In the genomic region with DNA sequence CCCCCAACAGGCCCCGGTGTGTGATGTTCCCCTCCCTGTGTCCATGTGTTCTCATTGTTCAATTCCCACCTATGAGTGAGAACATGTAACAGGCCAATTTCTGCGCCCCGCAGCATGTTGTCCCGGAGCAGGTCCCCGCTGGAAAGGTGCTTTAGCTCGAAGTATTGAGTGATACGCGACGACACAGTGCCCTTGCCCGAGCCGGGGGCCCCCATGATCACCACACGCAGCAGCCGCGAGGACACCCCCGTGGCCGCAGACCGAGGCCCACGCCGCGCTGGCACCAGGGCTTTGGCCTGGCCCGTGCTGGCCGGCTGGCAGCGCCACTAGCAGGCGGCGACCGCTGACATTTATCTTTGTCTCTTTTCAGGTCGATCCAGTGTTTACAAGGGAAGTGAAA, we compare ENCODE assay signal across 15 cellular contexts.
DNase-seq lines count a peak whose midpoint lies in the region; ATAC-seq lines count a peak whose summit lies in the region.
"Had no signal": no experiment of that assay in that cellular context is flagged by ENCODE, and none has a peak within 500 bp of the region (broad histone marks: within the 10 kb centered on the region; RNA-seq: fewer than 3 reads in every experiment).

No MANE protein-coding gene starts in this region.

- CTCF ChIA-PET in activated CD4-positive, alpha-beta memory T cell treated with anti-CD3 and anti-CD28 coated beads for 36 hours (lab: Charles Lee), result no interaction called here

- DNase-seq in left lobe of liver (ENCODE audit: low spot score) (no peak), posterior vena cava (ENCODE audit: low spot score) (peak; percentile 58), activated gamma-delta T cell treated with Interleukin-2 at 50 U/mL for 16 hours (no peak), GF-D8 (lab: John Stamatoyannopoulos, UW) (no peak)
- DNase-seq in stimulated activated naive B cell treated with anti-CD40 and anti-IgM and Interleukin-4, amounts not matched to agents 10 μg/mL and 1 μg/mL and 100 μg/mL, for 72 hours, result no peak
- no peak for DNase-seq in activated CD4-positive, alpha-beta memory T cell treated with anti-CD3 and anti-CD28 coated beads for 36 hours
- DNase-seq: 8988T; ACHN; Caco-2; Calu3; CD4-positive, alpha-beta T cell; CD8-positive, alpha-beta T cell; DMS79 treated with DMSO at 0.1 percent for 48 hours had no signal

- H3K27ac Mint-ChIP-seq in stimulated activated naive B cell treated with anti-CD40 and anti-IgM and Interleukin-4, amounts not matched to agents 10 μg/mL and 1 μg/mL and 100 μg/mL, for 72 hours, result peak overlapping the region; percentile 33
- no peak overlapping the region for H3K27ac Mint-ChIP-seq in activated CD4-positive, alpha-beta memory T cell treated with anti-CD3 and anti-CD28 coated beads for 36 hours
- H3K27ac Mint-ChIP-seq: B cell; CD4-positive, alpha-beta T cell; CD8-positive, alpha-beta T cell had no signal

- intact Hi-C loops in posterior vena cava (cut with DNase I), result loop anchor here in 1 of 2 donors (5.0 kb wide), 1 partner anchor 1717 kb away; no protein-coding TSS in a partner anchor
- intact Hi-C loops in activated CD4-positive, alpha-beta memory T cell treated with anti-CD3 and anti-CD28 coated beads for 36 hours (cut with micrococcal nuclease), result no loop called here

- no peaks in the 10 kb centered on the region for H3K9me3 Mint-ChIP-seq in stimulated activated naive B cell treated with anti-CD40 and anti-IgM and Interleukin-4, amounts not matched to agents 10 μg/mL and 1 μg/mL and 100 μg/mL, for 72 hours
- H3K9me3 Mint-ChIP-seq in activated CD4-positive, alpha-beta memory T cell treated with anti-CD3 and anti-CD28 coated beads for 36 hours, result no peaks in the 10 kb centered on the region
- H3K9me3 Mint-ChIP-seq: CD4-positive, alpha-beta T cell; CD8-positive, alpha-beta T cell had no signal

- H3K36me3 Mint-ChIP-seq in stimulated activated naive B cell treated with anti-CD40 and anti-IgM and Interleukin-4, amounts not matched to agents 10 μg/mL and 1 μg/mL and 100 μg/mL, for 72 hours, result no peaks in the 10 kb centered on the region
- H3K36me3 Mint-ChIP-seq in activated CD4-positive, alpha-beta memory T cell treated with anti-CD3 and anti-CD28 coated beads for 36 hours, result no peaks in the 10 kb centered on the region
- H3K36me3 Mint-ChIP-seq: CD8-positive, alpha-beta T cell had no signal

- ATAC-seq in left lobe of liver, result peak; percentile 24
- no peak for ATAC-seq in stimulated activated naive B cell treated with anti-CD40 and anti-IgM and Interleukin-4, amounts not matched to agents 10 μg/mL and 1 μg/mL and 100 μg/mL, for 72 hours (replicated peaks)
- ATAC-seq: CD8-positive, alpha-beta T cell; GM12878 had no signal

- POLR2A ChIA-PET in activated CD4-positive, alpha-beta memory T cell treated with anti-CD3 and anti-CD28 coated beads for 36 hours (lab: Charles Lee), result no interaction called here

- peaks cover 6% of the 10 kb centered on the region in 2 donors for H3K27me3 Mint-ChIP-seq in stimulated activated naive B cell treated with anti-CD40 and anti-IgM and Interleukin-4, amounts not matched to agents 10 μg/mL and 1 μg/mL and 100 μg/mL, for 72 hours
- peaks cover 1% of the 10 kb centered on the region for H3K27me3 Mint-ChIP-seq in activated CD4-positive, alpha-beta memory T cell treated with anti-CD3 and anti-CD28 coated beads for 36 hours
- H3K27me3 Mint-ChIP-seq: B cell; CD4-positive, alpha-beta T cell had no signal

- no peaks in the 10 kb centered on the region for H3K4me1 Mint-ChIP-seq in stimulated activated naive B cell treated with anti-CD40 and anti-IgM and Interleukin-4, amounts not matched to agents 10 μg/mL and 1 μg/mL and 100 μg/mL, for 72 hours
- H3K4me1 Mint-ChIP-seq in activated CD4-positive, alpha-beta memory T cell treated with anti-CD3 and anti-CD28 coated beads for 36 hours (ENCODE audit: low read depth), result no peaks in the 10 kb centered on the region
- H3K4me1 Mint-ChIP-seq: B cell had no signal

- no peak overlapping the region for H3K4me3 Mint-ChIP-seq in stimulated activated naive B cell treated with anti-CD40 and anti-IgM and Interleukin-4, amounts not matched to agents 10 μg/mL and 1 μg/mL and 100 μg/mL, for 72 hours
- no peak overlapping the region for H3K4me3 Mint-ChIP-seq in activated CD4-positive, alpha-beta memory T cell treated with anti-CD3 and anti-CD28 coated beads for 36 hours
- H3K4me3 Mint-ChIP-seq: B cell; CD4-positive, alpha-beta T cell; CD8-positive, alpha-beta T cell had no signal
